9 cellular contexts compared by ENCODE assay signal in the genomic region with DNA sequence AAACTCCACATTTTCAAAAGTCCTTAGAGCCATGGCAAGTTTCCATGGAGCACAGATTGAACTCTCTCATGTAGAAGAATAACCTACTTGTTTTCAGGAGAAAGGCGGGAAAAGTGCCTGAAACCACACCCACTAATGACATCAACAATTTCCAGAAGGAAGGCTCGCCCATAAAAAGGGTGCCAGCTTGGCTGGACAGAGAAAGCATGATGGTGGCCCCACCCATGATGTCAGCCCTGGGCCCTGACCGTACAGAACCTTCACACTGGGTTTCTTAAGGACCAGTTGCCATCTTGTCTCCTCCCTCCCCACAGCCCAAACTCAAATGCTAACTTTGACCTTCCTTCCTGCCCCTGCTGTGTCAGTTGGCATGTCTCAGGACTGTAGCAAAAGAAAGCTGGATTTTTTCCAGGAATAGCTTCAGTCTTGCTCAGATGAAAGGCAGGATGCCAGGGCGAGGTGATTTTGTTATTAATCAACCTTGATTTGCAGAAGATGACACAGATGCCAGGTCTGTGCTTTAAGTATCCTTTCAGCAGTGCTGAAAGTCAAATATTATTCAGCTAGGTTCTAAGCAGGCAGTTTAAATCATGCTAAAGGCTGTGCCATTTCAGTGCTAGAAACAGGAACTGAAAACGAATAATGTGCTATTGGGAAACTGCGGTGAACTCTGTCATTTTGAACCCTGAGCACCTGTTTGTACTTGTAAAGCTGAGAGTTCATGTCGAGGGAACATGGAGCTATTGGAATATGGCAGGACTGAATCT.
DNase-seq lines count a peak whose midpoint lies in the region; ATAC-seq and TF ChIP-seq lines count a peak whose summit lies in the region.
"Had no signal": no experiment of that assay in that cellular context is flagged by ENCODE, and none has a peak within 500 bp of the region (broad histone marks: within the 10 kb centered on the region; RNA-seq: fewer than 3 reads in every experiment).

No MANE protein-coding gene starts in this region.

- H3K27me3 Mint-ChIP-seq in T-helper 2 cell treated with Interferon-gamma antibody and Interleukin-4, amounts not matched to agents 5 μg/mL and 100 μg/mL, for 36 hours (ENCODE audit: low read depth), result no peaks in the 10 kb centered on the region

- H3K27ac ChIP-seq in mammary epithelial cell (ENCODE audit: insufficient read depth, low read depth, low read length) (no peak overlapping the region), skeletal muscle tissue (ENCODE audit: low read depth, low read length) (peak overlapping the region; percentile 7)

- no peak for TF ChIP-seq CTCF in mammary epithelial cell (conservative IDR thresholded peaks at IDR 0.05 in 1 of 2, IDR thresholded peaks at IDR 0.05 in 1 of 2; ENCODE audit: extremely low read depth in 1 of 2, insufficient read depth in 1 of 2, low read depth in 1 of 2, low read length in 2 of 2)
- TF ChIP-seq CTCF in lower leg skin (IDR thresholded peaks at IDR 0.05), result no peak

- BruUV-seq in mammary epithelial cell (replicated peaks; lab: Mats Ljungman, UMichigan), result no TSS peak

- H3K4me1 ChIP-seq in mammary epithelial cell (ENCODE audit: insufficient read depth, low read length) (peaks cover 11% of the 10 kb centered on the region), skeletal muscle tissue (ENCODE audit: control insufficient read depth in 3 of 3, insufficient read depth in 3 of 3, low read length in 3 of 3) (peaks cover 0 to 6% (median 2%) of the 10 kb centered on the region in 3 donors)

- H3K4me3 ChIP-seq in mammary epithelial cell (replicated peaks in 1 of 3; ENCODE audit: insufficient read depth in 1 of 3, low read depth in 2 of 3, low read length in 3 of 3) (no peak overlapping the region), skeletal muscle tissue (ENCODE audit: low read length in 3 of 3) (no peak overlapping the region), lower leg skin (ENCODE audit: low read depth, poor library complexity, severe bottlenecking) (no peak overlapping the region)

- dilution Hi-C loops in mammary epithelial cell (cut with HindIII; ENCODE audit: low sequenced_read_pairs), result no loop called here

- no peaks in the 10 kb centered on the region for H3K36me3 Mint-ChIP-seq in T-helper 2 cell treated with Interferon-gamma antibody and Interleukin-4, amounts not matched to agents 5 μg/mL and 100 μg/mL, for 36 hours (ENCODE audit: low read depth)

- peak overlapping the region; percentile 84 for H2AFZ ChIP-seq in mammary epithelial cell (ENCODE audit: low read depth, low read length)

- H3K4me1 Mint-ChIP-seq in T-helper 2 cell treated with Interferon-gamma antibody and Interleukin-4, amounts not matched to agents 5 μg/mL and 100 μg/mL, for 36 hours (ENCODE audit: low read depth), result peaks cover 13% of the 10 kb centered on the region

- in situ Hi-C loops in mammary epithelial cell (cut with MboI; ENCODE audit: low sequenced_read_pairs in 2 of 2), result no loop called here

- H3K9me3 ChIP-seq in mammary epithelial cell (replicated peaks; ENCODE audit: insufficient read depth, low read length) (no peaks in the 10 kb centered on the region), skeletal muscle tissue (ENCODE audit: control insufficient read depth in 3 of 3, low read length in 3 of 3) (no peaks in the 10 kb centered on the region)

- H3K36me3 ChIP-seq in mammary epithelial cell (ENCODE audit: insufficient read depth, low read length), result no peaks in the 10 kb centered on the region
- no peaks in the 10 kb centered on the region for H3K36me3 ChIP-seq in skeletal muscle tissue (ENCODE audit: control insufficient read depth in 3 of 3, insufficient read depth in 3 of 3, low read length in 3 of 3)

- intact Hi-C loops in mammary epithelial cell (cut with micrococcal nuclease), result loop anchor here (10.0 kb wide), 2 partner anchors 444 to 1426 kb away; a partner anchor contains a TSS
- intact Hi-C loops in lower leg skin (cut with DNase I; ENCODE audit: low total_unique reads), result loop anchor here (10.0 kb wide), 1 partner anchor 1426 kb away; no protein-coding TSS in a partner anchor

- H3K27ac Mint-ChIP-seq in T-helper 2 cell treated with Interferon-gamma antibody and Interleukin-4, amounts not matched to agents 5 μg/mL and 100 μg/mL, for 36 hours, result no peak overlapping the region

- H3K4me2 ChIP-seq in mammary epithelial cell (ENCODE audit: insufficient read depth, low read depth, low read length), result no peak overlapping the region

- H3K79me2 ChIP-seq in mammary epithelial cell (ENCODE audit: insufficient read depth, low read length), result no peaks in the 10 kb centered on the region

- H3K27me3 ChIP-seq in mammary epithelial cell (ENCODE audit: insufficient read depth, low read length) (no peaks in the 10 kb centered on the region), skeletal muscle tissue (ENCODE audit: control insufficient read depth in 3 of 3, insufficient read depth in 3 of 3, low read length in 3 of 3) (no peaks in the 10 kb centered on the region)

- CTCF ChIA-PET in mammary epithelial cell (lab: Charles Lee; ENCODE audit: low non-redundant PET), result no interaction called here

- no peaks in the 10 kb centered on the region for H3K9me3 Mint-ChIP-seq in T-helper 2 cell treated with Interferon-gamma antibody and Interleukin-4, amounts not matched to agents 5 μg/mL and 100 μg/mL, for 36 hours
- H3K9me3 Mint-ChIP-seq: nephron had no signal

- no peaks in the 10 kb centered on the region for H4K20me1 ChIP-seq in mammary epithelial cell (ENCODE audit: insufficient read depth, low read length)

- 29% methylated on average over 7 of the region's 7 CpGs for WGBS in mammary epithelial cell (ENCODE audit: low coverage, missing lambda C conversion rate)
- WGBS in lower leg skin, 2 donors, result 35 to 45% methylated on average over 7 of the region's 7 CpGs

- TF ChIP-seq POLR2A in lower leg skin (IDR thresholded peaks at IDR 0.05), result no peak

- no peak overlapping the region for H3K4me3 Mint-ChIP-seq in T-helper 2 cell treated with Interferon-gamma antibody and Interleukin-4, amounts not matched to agents 5 μg/mL and 100 μg/mL, for 36 hours
- H3K4me3 Mint-ChIP-seq: nephron had no signal

- ATAC-seq in GM19463 (IDR thresholded peaks at IDR 0.05; ENCODE audit: unreplicated experiment) (peak; percentile 81), HG03378 (IDR thresholded peaks at IDR 0.05; ENCODE audit: unreplicated experiment) (peak; percentile 94)

- no peak overlapping the region for H3K9ac ChIP-seq in mammary epithelial cell (ENCODE audit: insufficient read depth, low read length)
- H3K9ac ChIP-seq in skeletal muscle tissue (ENCODE audit: low read depth in 1 of 3, low read length in 3 of 3), result no peak overlapping the region

- DNase-seq in COR-L47 (lab: John Stamatoyannopoulos, UW), result peak; percentile 73
- DNase-seq in mammary epithelial cell, result peak; percentile 25
- DNase-seq in activated CD4-positive, alpha-beta T cell treated with anti-CD3 and anti-CD28 coated beads for 1 hour, result no peak
- DNase-seq in T-helper 2 cell treated with Interferon-gamma antibody and Interleukin-4, amounts not matched to agents 5 μg/mL and 100 μg/mL, for 36 hours (ENCODE audit: low spot score), result no peak
- no peak for DNase-seq in lower leg skin (ENCODE audit: low spot score in 2 of 2)

Comparison
In these comparisons a context has a peak if more than half of its experiments do, and no peak if none do; other contexts are left out.
1. DNase-seq: peak in COR-L47 (single experiment) and mammary epithelial cell (single experiment); none in activated CD4-positive, alpha-beta T cell treated with anti-CD3 and anti-CD28 coated beads for 1 hour (single experiment), T-helper 2 cell treated with Interferon-gamma antibody and Interleukin-4, amounts not matched to agents 5 μg/mL and 100 μg/mL, for 36 hours (single experiment) and lower leg skin (0 of 2).